ENCODE assay signal across 9 cellular contexts in the genomic region with DNA sequence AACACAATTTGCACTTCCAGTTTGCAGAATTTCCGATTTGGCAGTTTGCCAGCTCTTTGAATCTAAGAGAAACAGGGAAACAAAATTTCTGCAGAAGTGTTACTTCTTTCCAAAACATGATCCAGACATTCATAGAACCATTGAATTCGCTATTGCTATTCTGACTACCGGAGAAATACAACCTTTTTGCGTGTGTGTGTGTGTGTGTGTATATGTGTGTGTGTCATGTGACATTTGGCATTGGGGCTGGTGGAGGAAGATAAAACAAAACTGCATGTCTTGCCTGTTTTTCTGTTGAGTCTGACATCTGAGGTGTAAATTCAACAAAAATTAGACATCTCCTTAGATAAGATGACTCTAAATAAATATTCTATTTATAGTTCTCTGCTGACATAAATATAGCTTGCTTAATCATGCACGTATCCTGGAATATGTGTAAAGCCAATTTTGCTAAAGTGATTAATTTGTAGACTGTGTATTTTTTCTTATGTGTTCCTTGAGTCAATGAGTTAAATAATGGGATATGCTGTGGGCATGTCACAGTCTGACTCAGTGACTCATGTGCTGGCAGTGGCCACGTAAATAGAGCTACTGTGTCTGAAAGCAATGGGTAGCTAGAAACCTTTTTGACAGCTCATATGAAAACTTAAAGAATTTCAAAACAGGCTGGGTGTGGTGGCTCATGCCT.
DNase-seq lines count a peak whose midpoint lies in the region; ATAC-seq and TF ChIP-seq lines count a peak whose summit lies in the region.
"Had no signal": no experiment of that assay in that cellular context is flagged by ENCODE, and none has a peak within 500 bp of the region (broad histone marks: within the 10 kb centered on the region; RNA-seq: fewer than 3 reads in every experiment).

No MANE protein-coding gene starts in this region.

- H3K36me3 ChIP-seq in gastroesophageal sphincter, result no peaks in the 10 kb centered on the region

- H3K36me3 Mint-ChIP-seq in activated CD8-positive, alpha-beta T cell treated with anti-CD3 and anti-CD28 coated beads, Interleukin-2, amount 10 ng/mL, durations not matched to agents 7 days and 5 days (ENCODE audit: low read depth), result no peaks in the 10 kb centered on the region

- no peaks in the 10 kb centered on the region for H3K27me3 ChIP-seq in gastroesophageal sphincter

- CTCF ChIA-PET in activated CD8-positive, alpha-beta T cell treated with anti-CD3 and anti-CD28 coated beads, Interleukin-2, amount 10 ng/mL, durations not matched to agents 7 days and 5 days (lab: Charles Lee), result interaction anchor here (0.7 to 0.9 kb wide), 2 partner anchors 14 to 99 kb away, joined by 3 read pairs; a partner anchor contains a TSS

- H3K27me3 Mint-ChIP-seq in activated CD8-positive, alpha-beta T cell treated with anti-CD3 and anti-CD28 coated beads, Interleukin-2, amount 10 ng/mL, durations not matched to agents 7 days and 5 days (ENCODE audit: low read depth), result no peaks in the 10 kb centered on the region
- H3K27me3 Mint-ChIP-seq: central memory CD8-positive, alpha-beta T cell had no signal

- no peak for TF ChIP-seq CTCF in gastroesophageal sphincter (IDR thresholded peaks at IDR 0.05)

- peak overlapping the region; percentile 8 for H3K4me3 Mint-ChIP-seq in activated CD8-positive, alpha-beta T cell treated with anti-CD3 and anti-CD28 coated beads, Interleukin-2, amount 10 ng/mL, durations not matched to agents 7 days and 5 days
- H3K4me3 Mint-ChIP-seq: central memory CD8-positive, alpha-beta T cell had no signal

- 9 to 13% methylated on average over 4 to 6 of the region's 6 CpGs for WGBS in gastroesophageal sphincter (ENCODE audit: low coverage in 1 of 2), 2 donors

- no peaks in the 10 kb centered on the region for H3K9me3 ChIP-seq in gastroesophageal sphincter

- peak; percentile 54 for ATAC-seq in GM18909 (IDR thresholded peaks at IDR 0.05; ENCODE audit: poor library complexity, unreplicated experiment)
- ATAC-seq in activated CD8-positive, alpha-beta T cell treated with anti-CD3 and anti-CD28 coated beads, Interleukin-2, amount 10 ng/mL, durations not matched to agents 7 days and 5 days, result peak; percentile 54
- ATAC-seq in gastroesophageal sphincter, result no peak

- TF ChIP-seq POLR2A in gastroesophageal sphincter (IDR thresholded peaks at IDR 0.05), result no peak

- H3K4me1 Mint-ChIP-seq in activated CD8-positive, alpha-beta T cell treated with anti-CD3 and anti-CD28 coated beads, Interleukin-2, amount 10 ng/mL, durations not matched to agents 7 days and 5 days (ENCODE audit: low read depth), result peaks cover 33% of the 10 kb centered on the region
- H3K4me1 Mint-ChIP-seq: central memory CD8-positive, alpha-beta T cell had no signal

- no peak for TF ChIP-seq EP300 in gastroesophageal sphincter (IDR thresholded peaks at IDR 0.05)

- H3K4me3 ChIP-seq in gastroesophageal sphincter, result no peak overlapping the region

- no peak overlapping the region for H3K27ac Mint-ChIP-seq in activated CD8-positive, alpha-beta T cell treated with anti-CD3 and anti-CD28 coated beads, Interleukin-2, amount 10 ng/mL, durations not matched to agents 7 days and 5 days

- H3K27ac ChIP-seq in gastroesophageal sphincter, result no peak overlapping the region

- DNase-seq in AML-193 (lab: John Stamatoyannopoulos, UW) (peak; percentile 37 to 54), HPDE6-E6E7 (ENCODE audit: extremely low spot score) (peak; percentile 83), kidney glomerular epithelial cell (lab: John Stamatoyannopoulos, UW) (peak; percentile 84), NCI-H1436 (lab: John Stamatoyannopoulos, UW) (no peak), DMS153 (lab: John Stamatoyannopoulos, UW) (no peak)
- peak; percentile 21 for DNase-seq in activated CD8-positive, alpha-beta T cell treated with anti-CD3 and anti-CD28 coated beads, Interleukin-2, amount 10 ng/mL, durations not matched to agents 7 days and 5 days

- POLR2A ChIA-PET in activated CD8-positive, alpha-beta T cell treated with anti-CD3 and anti-CD28 coated beads, Interleukin-2, amount 10 ng/mL, durations not matched to agents 7 days and 5 days (lab: Charles Lee), result no interaction called here

- no peaks in the 10 kb centered on the region for H3K9me3 Mint-ChIP-seq in activated CD8-positive, alpha-beta T cell treated with anti-CD3 and anti-CD28 coated beads, Interleukin-2, amount 10 ng/mL, durations not matched to agents 7 days and 5 days (ENCODE audit: insufficient read depth)

- H3K4me1 ChIP-seq in gastroesophageal sphincter, result peaks cover 0 to 14% (median 5%) of the 10 kb centered on the region in 3 donors

Comparison
In these comparisons a context has a peak if more than half of its experiments do, and no peak if none do; other contexts are left out.
1. DNase-seq: peak in AML-193 (2 of 2), HPDE6-E6E7 (single experiment), activated CD8-positive, alpha-beta T cell treated with anti-CD3 and anti-CD28 coated beads, Interleukin-2, amount 10 ng/mL, durations not matched to agents 7 days and 5 days (single experiment) and kidney glomerular epithelial cell (single experiment); none in NCI-H1436 (single experiment) and DMS153 (single experiment).